Comparison of ENCODE assay signal across 1 cellular context in the genomic region with DNA sequence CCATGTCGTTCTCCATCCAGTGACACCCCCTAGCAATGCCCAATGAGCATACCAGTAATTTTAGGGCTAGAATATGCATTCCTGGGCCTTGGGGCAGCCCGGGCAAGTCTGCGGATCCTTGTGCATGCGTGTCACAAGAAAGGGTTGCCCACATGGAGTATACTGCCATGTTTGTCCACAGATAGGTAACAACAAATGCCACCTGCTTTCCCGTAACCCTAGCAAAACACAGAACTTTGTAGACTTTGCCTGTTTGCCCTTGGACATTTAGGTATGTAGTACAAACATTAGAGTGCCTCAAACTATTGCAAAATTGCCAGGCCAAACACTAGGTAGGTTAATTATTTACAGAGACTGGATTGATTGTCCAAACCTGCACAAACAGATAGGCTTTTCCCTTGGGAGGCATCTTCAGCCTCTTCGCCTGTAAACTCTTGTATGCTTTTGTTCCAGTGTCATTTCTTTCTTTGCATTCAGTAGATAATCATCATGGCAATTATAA.
TF ChIP-seq lines count a peak whose summit lies in the region.

No MANE protein-coding gene starts in this region.

TF ChIP-seq in HepG2, 621 proteins besides CTCF, POLR2A, EP300 and RAD21 (continued from another document and continues in another):
- TF ChIP-seq, protein P1, sequence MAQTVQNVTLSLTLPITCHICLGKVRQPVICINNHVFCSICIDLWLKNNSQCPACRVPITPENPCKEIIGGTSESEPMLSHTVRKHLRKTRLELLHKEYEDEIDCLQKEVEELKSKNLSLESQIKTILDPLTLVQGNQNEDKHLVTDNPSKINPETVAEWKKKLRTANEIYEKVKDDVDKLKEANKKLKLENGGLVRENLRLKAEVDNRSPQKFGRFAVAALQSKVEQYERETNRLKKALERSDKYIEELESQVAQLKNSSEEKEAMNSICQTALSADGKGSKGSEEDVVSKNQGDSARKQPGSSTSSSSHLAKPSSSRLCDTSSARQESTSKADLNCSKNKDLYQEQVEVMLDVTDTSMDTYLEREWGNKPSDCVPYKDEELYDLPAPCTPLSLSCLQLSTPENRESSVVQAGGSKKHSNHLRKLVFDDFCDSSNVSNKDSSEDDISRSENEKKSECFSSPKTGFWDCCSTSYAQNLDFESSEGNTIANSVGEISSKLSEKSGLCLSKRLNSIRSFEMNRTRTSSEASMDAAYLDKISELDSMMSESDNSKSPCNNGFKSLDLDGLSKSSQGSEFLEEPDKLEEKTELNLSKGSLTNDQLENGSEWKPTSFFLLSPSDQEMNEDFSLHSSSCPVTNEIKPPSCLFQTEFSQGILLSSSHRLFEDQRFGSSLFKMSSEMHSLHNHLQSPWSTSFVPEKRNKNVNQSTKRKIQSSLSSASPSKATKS (CRISPR knock-in tag; IDR thresholded peaks at IDR 0.05): peak; percentile 72; the same call in 1 of the 2 replicates
- TF ChIP-seq SUZ12 (IDR thresholded peaks at IDR 0.05; ENCODE audit: low read depth, low read length) (no peak), ZNF546 (CRISPR knock-in tag; conservative IDR thresholded peaks at IDR 0.05) (no peak), HMG20A (CRISPR knock-in tag; IDR thresholded peaks at IDR 0.05; ENCODE audit: borderline replicate concordance) (peak; percentile 97), CHCHD3 (CRISPR knock-in tag; IDR thresholded peaks at IDR 0.05) (no peak), ZNF761 (CRISPR knock-in tag; conservative IDR thresholded peaks at IDR 0.05) (peak; percentile 88; the same call in 1 of the 2 replicates), ISL2 (CRISPR knock-in tag; IDR thresholded peaks at IDR 0.05) (peak; percentile 98), ELF1 (CRISPR knock-in tag; IDR thresholded peaks at IDR 0.05) (no peak), ZNF749 (CRISPR knock-in tag; IDR thresholded peaks at IDR 0.05; ENCODE audit: borderline replicate concordance) (peak; percentile 93; the same call in 1 of the 2 replicates), PAF1 (CRISPR knock-in tag; IDR thresholded peaks at IDR 0.05) (no peak), ZNF496 (CRISPR knock-in tag; IDR thresholded peaks at IDR 0.05; ENCODE audit: insufficient replicate concordance) (no peak), ZEB1 (IDR thresholded peaks at IDR 0.05; ENCODE audit: insufficient replicate concordance, low read depth) (peak; percentile 92), ZNF367 (CRISPR knock-in tag; IDR thresholded peaks at IDR 0.05; ENCODE audit: borderline replicate concordance) (no peak), ZNF709 (CRISPR knock-in tag; IDR thresholded peaks at IDR 0.05) (peak; percentile 100), ZZZ3 (CRISPR knock-in tag; IDR thresholded peaks at IDR 0.05; ENCODE audit: borderline replicate concordance) (no peak), ZNF10 (CRISPR knock-in tag; IDR thresholded peaks at IDR 0.05; ENCODE audit: borderline replicate concordance, low read depth) (no peak), POLR2AphosphoS2 (IDR thresholded peaks at IDR 0.05; ENCODE audit: low read depth, low read length) (no peak), PHF8 (CRISPR knock-in tag; IDR thresholded peaks at IDR 0.05) (no peak), KAT8 (CRISPR knock-in tag; IDR thresholded peaks at IDR 0.05) (peak; percentile 91), REL (CRISPR knock-in tag; conservative IDR thresholded peaks at IDR 0.05) (0 out of 2 replicates have a peak, but pooled peaks have one; percentile 37), ZNF234 (CRISPR knock-in tag; conservative IDR thresholded peaks at IDR 0.05) (no peak), MTF2 (CRISPR knock-in tag; IDR thresholded peaks at IDR 0.05; ENCODE audit: borderline replicate concordance) (no peak), NFRKB (IDR thresholded peaks at IDR 0.05) (no peak), ZSCAN22 (CRISPR knock-in tag; IDR thresholded peaks at IDR 0.05) (0 out of 2 replicates have a peak, but pooled peaks have one; percentile 26), PLRG1 (conservative IDR thresholded peaks at IDR 0.05) (no peak), ZBTB38 (CRISPR knock-in tag; IDR thresholded peaks at IDR 0.05) (no peak), ZKSCAN8 (CRISPR knock-in tag; IDR thresholded peaks at IDR 0.05; ENCODE audit: borderline replicate concordance) (peak; percentile 96), PHF20 (CRISPR knock-in tag; IDR thresholded peaks at IDR 0.05) (no peak), FOXA3 (CRISPR knock-in tag; IDR thresholded peaks at IDR 0.05) (peak; percentile 99), SRSF1 (optimal IDR thresholded peaks at IDR 0.05; ENCODE audit: low read depth, low read length) (no peak), PHF5A (CRISPR knock-in tag; IDR thresholded peaks at IDR 0.05; ENCODE audit: low read depth, unreplicated experiment) (no peak), TBP (CRISPR knock-in tag; IDR thresholded peaks at IDR 0.05) (no peak), SRF (IDR thresholded peaks at IDR 0.05; ENCODE audit: low read depth, low read length) (0 out of 2 replicates have a peak, but pooled peaks have one; percentile 56), ZNF224 (CRISPR knock-in tag; IDR thresholded peaks at IDR 0.05) (no peak)
- TF ChIP-seq, protein P2, sequence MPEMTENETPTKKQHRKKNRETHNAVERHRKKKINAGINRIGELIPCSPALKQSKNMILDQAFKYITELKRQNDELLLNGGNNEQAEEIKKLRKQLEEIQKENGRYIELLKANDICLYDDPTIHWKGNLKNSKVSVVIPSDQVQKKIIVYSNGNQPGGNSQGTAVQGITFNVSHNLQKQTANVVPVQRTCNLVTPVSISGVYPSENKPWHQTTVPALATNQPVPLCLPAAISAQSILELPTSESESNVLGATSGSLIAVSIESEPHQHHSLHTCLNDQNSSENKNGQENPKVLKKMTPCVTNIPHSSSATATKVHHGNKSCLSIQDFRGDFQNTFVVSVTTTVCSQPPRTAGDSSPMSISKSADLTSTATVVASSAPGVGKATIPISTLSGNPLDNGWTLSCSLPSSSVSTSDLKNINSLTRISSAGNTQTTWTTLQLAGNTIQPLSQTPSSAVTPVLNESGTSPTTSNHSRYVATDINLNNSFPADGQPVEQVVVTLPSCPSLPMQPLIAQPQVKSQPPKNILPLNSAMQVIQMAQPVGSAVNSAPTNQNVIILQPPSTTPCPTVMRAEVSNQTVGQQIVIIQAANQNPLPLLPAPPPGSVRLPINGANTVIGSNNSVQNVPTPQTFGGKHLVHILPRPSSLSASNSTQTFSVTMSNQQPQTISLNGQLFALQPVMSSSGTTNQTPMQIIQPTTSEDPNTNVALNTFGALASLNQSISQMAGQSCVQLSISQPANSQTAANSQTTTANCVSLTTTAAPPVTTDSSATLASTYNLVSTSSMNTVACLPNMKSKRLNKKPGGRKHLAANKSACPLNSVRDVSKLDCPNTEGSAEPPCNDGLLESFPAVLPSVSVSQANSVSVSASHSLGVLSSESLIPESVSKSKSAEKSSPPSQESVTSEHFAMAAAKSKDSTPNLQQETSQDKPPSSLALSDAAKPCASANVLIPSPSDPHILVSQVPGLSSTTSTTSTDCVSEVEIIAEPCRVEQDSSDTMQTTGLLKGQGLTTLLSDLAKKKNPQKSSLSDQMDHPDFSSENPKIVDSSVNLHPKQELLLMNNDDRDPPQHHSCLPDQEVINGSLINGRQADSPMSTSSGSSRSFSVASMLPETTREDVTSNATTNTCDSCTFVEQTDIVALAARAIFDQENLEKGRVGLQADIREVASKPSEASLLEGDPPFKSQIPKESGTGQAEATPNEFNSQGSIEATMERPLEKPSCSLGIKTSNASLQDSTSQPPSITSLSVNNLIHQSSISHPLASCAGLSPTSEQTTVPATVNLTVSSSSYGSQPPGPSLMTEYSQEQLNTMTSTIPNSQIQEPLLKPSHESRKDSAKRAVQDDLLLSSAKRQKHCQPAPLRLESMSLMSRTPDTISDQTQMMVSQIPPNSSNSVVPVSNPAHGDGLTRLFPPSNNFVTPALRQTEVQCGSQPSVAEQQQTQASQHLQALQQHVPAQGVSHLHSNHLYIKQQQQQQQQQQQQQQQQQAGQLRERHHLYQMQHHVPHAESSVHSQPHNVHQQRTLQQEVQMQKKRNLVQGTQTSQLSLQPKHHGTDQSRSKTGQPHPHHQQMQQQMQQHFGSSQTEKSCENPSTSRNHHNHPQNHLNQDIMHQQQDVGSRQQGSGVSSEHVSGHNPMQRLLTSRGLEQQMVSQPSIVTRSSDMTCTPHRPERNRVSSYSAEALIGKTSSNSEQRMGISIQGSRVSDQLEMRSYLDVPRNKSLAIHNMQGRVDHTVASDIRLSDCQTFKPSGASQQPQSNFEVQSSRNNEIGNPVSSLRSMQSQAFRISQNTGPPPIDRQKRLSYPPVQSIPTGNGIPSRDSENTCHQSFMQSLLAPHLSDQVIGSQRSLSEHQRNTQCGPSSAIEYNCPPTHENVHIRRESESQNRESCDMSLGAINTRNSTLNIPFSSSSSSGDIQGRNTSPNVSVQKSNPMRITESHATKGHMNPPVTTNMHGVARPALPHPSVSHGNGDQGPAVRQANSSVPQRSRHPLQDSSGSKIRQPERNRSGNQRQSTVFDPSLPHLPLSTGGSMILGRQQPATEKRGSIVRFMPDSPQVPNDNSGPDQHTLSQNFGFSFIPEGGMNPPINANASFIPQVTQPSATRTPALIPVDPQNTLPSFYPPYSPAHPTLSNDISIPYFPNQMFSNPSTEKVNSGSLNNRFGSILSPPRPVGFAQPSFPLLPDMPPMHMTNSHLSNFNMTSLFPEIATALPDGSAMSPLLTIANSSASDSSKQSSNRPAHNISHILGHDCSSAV (CRISPR knock-in tag; IDR thresholded peaks at IDR 0.05; ENCODE audit: borderline replicate concordance): no peak
- TF ChIP-seq, protein P3, sequence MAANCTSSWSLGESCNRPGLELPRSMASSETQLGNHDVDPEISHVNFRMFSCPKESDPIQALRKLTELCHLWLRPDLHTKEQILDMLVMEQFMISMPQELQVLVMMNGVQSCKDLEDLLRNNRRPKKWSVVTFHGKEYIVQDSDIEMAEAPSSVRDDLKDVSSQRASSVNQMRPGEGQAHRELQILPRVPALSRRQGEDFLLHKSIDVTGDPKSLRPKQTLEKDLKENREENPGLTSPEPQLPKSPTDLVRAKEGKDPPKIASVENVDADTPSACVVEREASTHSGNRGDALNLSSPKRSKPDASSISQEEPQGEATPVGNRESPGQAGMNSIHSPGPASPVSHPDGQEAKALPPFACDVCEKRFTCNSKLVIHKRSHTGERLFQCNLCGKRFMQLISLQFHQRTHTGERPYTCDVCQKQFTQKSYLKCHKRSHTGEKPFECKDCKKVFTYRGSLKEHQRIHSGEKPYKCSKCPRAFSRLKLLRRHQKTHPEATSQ (CRISPR knock-in tag; IDR thresholded peaks at IDR 0.05; ENCODE audit: borderline replicate concordance): peak; percentile 84; the same call in 1 of the 2 replicates
- TF ChIP-seq, protein P4, sequence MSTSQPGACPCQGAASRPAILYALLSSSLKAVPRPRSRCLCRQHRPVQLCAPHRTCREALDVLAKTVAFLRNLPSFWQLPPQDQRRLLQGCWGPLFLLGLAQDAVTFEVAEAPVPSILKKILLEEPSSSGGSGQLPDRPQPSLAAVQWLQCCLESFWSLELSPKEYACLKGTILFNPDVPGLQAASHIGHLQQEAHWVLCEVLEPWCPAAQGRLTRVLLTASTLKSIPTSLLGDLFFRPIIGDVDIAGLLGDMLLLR (CRISPR knock-in tag; IDR thresholded peaks at IDR 0.05): peak; percentile 54; the same call in 1 of the 2 replicates
- TF ChIP-seq, protein P5, sequence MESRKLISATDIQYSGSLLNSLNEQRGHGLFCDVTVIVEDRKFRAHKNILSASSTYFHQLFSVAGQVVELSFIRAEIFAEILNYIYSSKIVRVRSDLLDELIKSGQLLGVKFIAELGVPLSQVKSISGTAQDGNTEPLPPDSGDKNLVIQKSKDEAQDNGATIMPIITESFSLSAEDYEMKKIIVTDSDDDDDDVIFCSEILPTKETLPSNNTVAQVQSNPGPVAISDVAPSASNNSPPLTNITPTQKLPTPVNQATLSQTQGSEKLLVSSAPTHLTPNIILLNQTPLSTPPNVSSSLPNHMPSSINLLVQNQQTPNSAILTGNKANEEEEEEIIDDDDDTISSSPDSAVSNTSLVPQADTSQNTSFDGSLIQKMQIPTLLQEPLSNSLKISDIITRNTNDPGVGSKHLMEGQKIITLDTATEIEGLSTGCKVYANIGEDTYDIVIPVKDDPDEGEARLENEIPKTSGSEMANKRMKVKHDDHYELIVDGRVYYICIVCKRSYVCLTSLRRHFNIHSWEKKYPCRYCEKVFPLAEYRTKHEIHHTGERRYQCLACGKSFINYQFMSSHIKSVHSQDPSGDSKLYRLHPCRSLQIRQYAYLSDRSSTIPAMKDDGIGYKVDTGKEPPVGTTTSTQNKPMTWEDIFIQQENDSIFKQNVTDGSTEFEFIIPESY (CRISPR knock-in tag; IDR thresholded peaks at IDR 0.05): peak; percentile 56
- TF ChIP-seq, protein P6, sequence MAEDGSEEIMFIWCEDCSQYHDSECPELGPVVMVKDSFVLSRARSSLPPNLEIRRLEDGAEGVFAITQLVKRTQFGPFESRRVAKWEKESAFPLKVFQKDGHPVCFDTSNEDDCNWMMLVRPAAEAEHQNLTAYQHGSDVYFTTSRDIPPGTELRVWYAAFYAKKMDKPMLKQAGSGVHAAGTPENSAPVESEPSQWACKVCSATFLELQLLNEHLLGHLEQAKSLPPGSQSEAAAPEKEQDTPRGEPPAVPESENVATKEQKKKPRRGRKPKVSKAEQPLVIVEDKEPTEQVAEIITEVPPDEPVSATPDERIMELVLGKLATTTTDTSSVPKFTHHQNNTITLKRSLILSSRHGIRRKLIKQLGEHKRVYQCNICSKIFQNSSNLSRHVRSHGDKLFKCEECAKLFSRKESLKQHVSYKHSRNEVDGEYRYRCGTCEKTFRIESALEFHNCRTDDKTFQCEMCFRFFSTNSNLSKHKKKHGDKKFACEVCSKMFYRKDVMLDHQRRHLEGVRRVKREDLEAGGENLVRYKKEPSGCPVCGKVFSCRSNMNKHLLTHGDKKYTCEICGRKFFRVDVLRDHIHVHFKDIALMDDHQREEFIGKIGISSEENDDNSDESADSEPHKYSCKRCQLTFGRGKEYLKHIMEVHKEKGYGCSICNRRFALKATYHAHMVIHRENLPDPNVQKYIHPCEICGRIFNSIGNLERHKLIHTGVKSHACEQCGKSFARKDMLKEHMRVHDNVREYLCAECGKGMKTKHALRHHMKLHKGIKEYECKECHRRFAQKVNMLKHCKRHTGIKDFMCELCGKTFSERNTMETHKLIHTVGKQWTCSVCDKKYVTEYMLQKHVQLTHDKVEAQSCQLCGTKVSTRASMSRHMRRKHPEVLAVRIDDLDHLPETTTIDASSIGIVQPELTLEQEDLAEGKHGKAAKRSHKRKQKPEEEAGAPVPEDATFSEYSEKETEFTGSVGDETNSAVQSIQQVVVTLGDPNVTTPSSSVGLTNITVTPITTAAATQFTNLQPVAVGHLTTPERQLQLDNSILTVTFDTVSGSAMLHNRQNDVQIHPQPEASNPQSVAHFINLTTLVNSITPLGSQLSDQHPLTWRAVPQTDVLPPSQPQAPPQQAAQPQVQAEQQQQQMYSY (CRISPR knock-in tag; IDR thresholded peaks at IDR 0.05): peak; percentile 26; the same call in 1 of the 2 replicates
- TF ChIP-seq, protein P7, sequence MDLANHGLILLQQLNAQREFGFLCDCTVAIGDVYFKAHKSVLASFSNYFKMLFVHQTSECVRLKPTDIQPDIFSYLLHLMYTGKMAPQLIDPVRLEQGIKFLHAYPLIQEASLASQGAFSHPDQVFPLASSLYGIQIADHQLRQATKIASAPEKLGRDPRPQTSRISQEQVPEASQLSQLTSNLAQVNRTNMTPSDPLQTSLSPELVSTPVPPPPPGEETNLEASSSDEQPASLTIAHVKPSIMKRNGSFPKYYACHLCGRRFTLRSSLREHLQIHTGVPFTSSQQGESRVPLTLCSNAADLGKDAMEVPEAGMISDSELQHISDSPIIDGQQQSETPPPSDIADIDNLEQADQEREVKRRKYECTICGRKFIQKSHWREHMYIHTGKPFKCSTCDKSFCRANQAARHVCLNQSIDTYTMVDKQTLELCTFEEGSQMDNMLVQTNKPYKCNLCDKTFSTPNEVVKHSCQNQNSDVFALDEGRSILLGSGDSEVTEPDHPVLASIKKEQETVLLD (CRISPR knock-in tag; IDR thresholded peaks at IDR 0.05; ENCODE audit: low read depth): no peak
